Comparison of ENCODE assay signal across 21 cellular contexts in the genomic region with DNA sequence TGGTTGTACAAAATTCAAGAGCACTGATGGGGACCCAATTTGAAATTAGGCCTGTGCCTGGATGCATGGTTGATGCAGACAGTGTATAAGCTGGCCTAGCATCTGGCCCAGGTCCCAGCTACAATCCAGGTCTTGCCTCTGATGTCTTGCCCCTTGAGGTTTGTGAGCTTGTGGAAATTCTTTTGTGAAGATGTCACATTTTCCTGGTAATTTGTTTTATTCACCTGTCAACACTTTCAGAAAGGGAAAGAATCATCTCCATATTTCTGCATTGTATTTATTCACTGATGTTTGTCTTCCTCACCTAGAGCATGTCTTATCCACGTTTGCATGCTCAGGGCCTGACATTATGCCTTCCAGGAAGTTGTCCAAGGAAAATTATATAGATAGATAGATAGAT.
DNase-seq lines count a peak whose midpoint lies in the region; TF ChIP-seq lines count a peak whose summit lies in the region.
"Had no signal": no experiment of that assay in that cellular context is flagged by ENCODE, and none has a peak within 500 bp of the region (broad histone marks: within the 10 kb centered on the region; RNA-seq: fewer than 3 reads in every experiment).

No MANE protein-coding gene starts in this region.

- H3K9me3 ChIP-seq in neural cell (ENCODE audit: low read length) (no peaks in the 10 kb centered on the region), vagina (no peaks in the 10 kb centered on the region)
- H3K9me3 ChIP-seq: Caco-2 had no signal

- no peak overlapping the region for H2AFZ ChIP-seq in neural cell (ENCODE audit: low read depth, low read length)
- H2AFZ ChIP-seq: GM23248 had no signal

- DNase-seq in EL: peak; percentile 2
- DNase-seq in choroid plexus epithelial cell (ENCODE audit: low read depth): peak; percentile 38
- DNase-seq in type B pancreatic cell (ENCODE audit: extremely low spot score, unreplicated experiment): no peak
- DNase-seq in vagina (ENCODE audit: extremely low spot score in 2 of 2): no peak
- no peak for DNase-seq in cerebellar cortex (ENCODE audit: low spot score)
- no peak for DNase-seq in HuH-7 (ENCODE audit: low spot score)
- DNase-seq: Caco-2; CD4-positive, CD25-positive, alpha-beta regulatory T cell; CD8-positive, alpha-beta T cell; DMS153; DND-41; GDM1; GM23248; H7; HCEC 1CT had no signal

- peak overlapping the region; percentile 79 for H3K27ac Mint-ChIP-seq in type B pancreatic cell
- H3K27ac Mint-ChIP-seq: B cell; CD4-positive, CD25-positive, alpha-beta regulatory T cell; CD8-positive, alpha-beta T cell had no signal

- H3K4me1 Mint-ChIP-seq in type B pancreatic cell (ENCODE audit: unreplicated experiment): peaks cover 6% of the 10 kb centered on the region
- H3K4me1 Mint-ChIP-seq: B cell had no signal

- peaks cover 3% of the 10 kb centered on the region for H3K36me3 Mint-ChIP-seq in type B pancreatic cell
- H3K36me3 Mint-ChIP-seq: CD4-positive, CD25-positive, alpha-beta regulatory T cell; CD8-positive, alpha-beta T cell had no signal

- H3K4me3 ChIP-seq in choroid plexus epithelial cell (ENCODE audit: low read depth, low read length) (no peak overlapping the region), neural cell (ENCODE audit: low read length) (peak overlapping the region; percentile 17), vagina (no peak overlapping the region)
- H3K4me3 ChIP-seq: BLaER1, GM12878, GM23248 had no signal

- H4K20me1 ChIP-seq in neural cell (ENCODE audit: insufficient read depth): no peaks in the 10 kb centered on the region
- H4K20me1 ChIP-seq: BLaER1 had no signal

- H3K9me2 ChIP-seq in neural cell (ENCODE audit: insufficient read depth, low read length): no peaks in the 10 kb centered on the region

- H3K4me1 ChIP-seq in vagina: no peaks in the 10 kb centered on the region
- H3K4me1 ChIP-seq: BLaER1, Caco-2 had no signal

- H3K79me2 ChIP-seq in neural cell (replicated peaks; ENCODE audit: insufficient read depth, low read length): no peaks in the 10 kb centered on the region

- H3K27me3 ChIP-seq in neural cell (ENCODE audit: insufficient read depth, low read depth, low read length) (no peaks in the 10 kb centered on the region), vagina (no peaks in the 10 kb centered on the region)
- H3K27me3 ChIP-seq: BLaER1 had no signal

- TF ChIP-seq POLR2A in vagina (IDR thresholded peaks at IDR 0.05): no peak

- no peaks in the 10 kb centered on the region for H3F3A ChIP-seq in neural cell (ENCODE audit: insufficient read depth, low read length, poor library complexity, severe bottlenecking)

- TF ChIP-seq RAD21 in neural cell (conservative IDR thresholded peaks at IDR 0.05): no peak

- peak; percentile 52 for TF ChIP-seq EP300 in neural cell (conservative IDR thresholded peaks at IDR 0.05; ENCODE audit: poor library complexity, severe bottlenecking)

- peaks cover 14% of the 10 kb centered on the region for H3K9me3 Mint-ChIP-seq in type B pancreatic cell

- intact Hi-C loops in vagina (cut with DNase I): no loop called here

- no peaks in the 10 kb centered on the region for H3K36me3 ChIP-seq in neural cell (ENCODE audit: insufficient read depth, low read length)
- no peaks in the 10 kb centered on the region for H3K36me3 ChIP-seq in vagina
- H3K36me3 ChIP-seq: BLaER1 had no signal

- H3K4me3 Mint-ChIP-seq in type B pancreatic cell: no peak overlapping the region
- H3K4me3 Mint-ChIP-seq: B cell; CD4-positive, CD25-positive, alpha-beta regulatory T cell; CD8-positive, alpha-beta T cell had no signal

- TF ChIP-seq CTCF in choroid plexus epithelial cell (conservative IDR thresholded peaks at IDR 0.05; ENCODE audit: low read depth, low read length): no peak
- no peak for TF ChIP-seq CTCF in neural cell (IDR thresholded peaks at IDR 0.05; ENCODE audit: poor library complexity, severe bottlenecking)
- no peak for TF ChIP-seq CTCF in type B pancreatic cell (conservative IDR thresholded peaks at IDR 0.05)
- no peak for TF ChIP-seq CTCF in vagina (IDR thresholded peaks at IDR 0.05)

- H3K27me3 Mint-ChIP-seq in type B pancreatic cell: peaks cover 30% of the 10 kb centered on the region
- H3K27me3 Mint-ChIP-seq: CD4-positive, CD25-positive, alpha-beta regulatory T cell had no signal

- peak overlapping the region; percentile 43 for H3K4me2 ChIP-seq in neural cell (ENCODE audit: low read length)
- H3K4me2 ChIP-seq: BLaER1 had no signal

- no peak overlapping the region for H3K9ac ChIP-seq in neural cell (ENCODE audit: low read length)
- H3K9ac ChIP-seq: BLaER1, GM23248 had no signal

- H3K27ac ChIP-seq in neural cell (ENCODE audit: low read length) (peak overlapping the region; percentile 34), vagina (no peak overlapping the region)
- H3K27ac ChIP-seq: 22Rv1, BLaER1, C4-2B, GM23248 had no signal

TF ChIP-seq in neural cell, 6 proteins besides CTCF, POLR2A, EP300 and RAD21:
- TF ChIP-seq, protein P1, sequence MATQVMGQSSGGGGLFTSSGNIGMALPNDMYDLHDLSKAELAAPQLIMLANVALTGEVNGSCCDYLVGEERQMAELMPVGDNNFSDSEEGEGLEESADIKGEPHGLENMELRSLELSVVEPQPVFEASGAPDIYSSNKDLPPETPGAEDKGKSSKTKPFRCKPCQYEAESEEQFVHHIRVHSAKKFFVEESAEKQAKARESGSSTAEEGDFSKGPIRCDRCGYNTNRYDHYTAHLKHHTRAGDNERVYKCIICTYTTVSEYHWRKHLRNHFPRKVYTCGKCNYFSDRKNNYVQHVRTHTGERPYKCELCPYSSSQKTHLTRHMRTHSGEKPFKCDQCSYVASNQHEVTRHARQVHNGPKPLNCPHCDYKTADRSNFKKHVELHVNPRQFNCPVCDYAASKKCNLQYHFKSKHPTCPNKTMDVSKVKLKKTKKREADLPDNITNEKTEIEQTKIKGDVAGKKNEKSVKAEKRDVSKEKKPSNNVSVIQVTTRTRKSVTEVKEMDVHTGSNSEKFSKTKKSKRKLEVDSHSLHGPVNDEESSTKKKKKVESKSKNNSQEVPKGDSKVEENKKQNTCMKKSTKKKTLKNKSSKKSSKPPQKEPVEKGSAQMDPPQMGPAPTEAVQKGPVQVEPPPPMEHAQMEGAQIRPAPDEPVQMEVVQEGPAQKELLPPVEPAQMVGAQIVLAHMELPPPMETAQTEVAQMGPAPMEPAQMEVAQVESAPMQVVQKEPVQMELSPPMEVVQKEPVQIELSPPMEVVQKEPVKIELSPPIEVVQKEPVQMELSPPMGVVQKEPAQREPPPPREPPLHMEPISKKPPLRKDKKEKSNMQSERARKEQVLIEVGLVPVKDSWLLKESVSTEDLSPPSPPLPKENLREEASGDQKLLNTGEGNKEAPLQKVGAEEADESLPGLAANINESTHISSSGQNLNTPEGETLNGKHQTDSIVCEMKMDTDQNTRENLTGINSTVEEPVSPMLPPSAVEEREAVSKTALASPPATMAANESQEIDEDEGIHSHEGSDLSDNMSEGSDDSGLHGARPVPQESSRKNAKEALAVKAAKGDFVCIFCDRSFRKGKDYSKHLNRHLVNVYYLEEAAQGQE (IDR thresholded peaks at IDR 0.05; ENCODE audit: borderline replicate concordance): peak; percentile 89
- TF ChIP-seq MXI1 (conservative IDR thresholded peaks at IDR 0.05; ENCODE audit: poor library complexity, severe bottlenecking) (no peak), SMC3 (conservative IDR thresholded peaks at IDR 0.05; ENCODE audit: poor library complexity) (no peak), EZH2 (IDR thresholded peaks at IDR 0.05; ENCODE audit: borderline replicate concordance, insufficient read depth, low read length, poor library complexity, severe bottlenecking) (no peak), TAF1 (IDR thresholded peaks at IDR 0.05; ENCODE audit: low read depth) (no peak), POLR2AphosphoS5 (IDR thresholded peaks at IDR 0.05) (no peak)
TF ChIP-seq in neural cell: peak in this region for 1.

Comparison
In these comparisons a context has a peak if more than half of its experiments do, and no peak if none do; other contexts are left out.
1. DNase-seq: peak in EL (single experiment) and choroid plexus epithelial cell (single experiment); none in type B pancreatic cell (single experiment), vagina (0 of 2), cerebellar cortex (single experiment) and HuH-7 (single experiment).